In genomic region chr9:137068539-137069507, GRCh38 we compare ENCODE assay signal across 9 cellular contexts. TPM values are rescaled to one million over a fixed set of nuclear protein-coding genes. Genes with fewer than 3 reads are reported as not detected.
DNase-seq lines count a peak whose midpoint lies in the region; ATAC-seq and TF ChIP-seq lines count a peak whose summit lies in the region.
"Had no signal": no experiment of that assay in that cellular context is flagged by ENCODE, and none has a peak within 500 bp of the region (broad histone marks: within the 10 kb centered on the region; RNA-seq: fewer than 3 reads in every experiment).

No MANE protein-coding gene starts in this region.

- H3K9me3 ChIP-seq in spleen = no peaks in the 10 kb centered on the region

- H3K4me1 ChIP-seq in spleen = peaks cover 9 to 76% (median 38%) of the 10 kb centered on the region in 6 donors

- H3K4me3 Mint-ChIP-seq in activated T-cell treated with anti-CD3 and anti-CD28 coated beads, Interleukin-2, amount 50 U/mL, for 4 hours = peak overlapping the region; percentile 33

- H3K27ac ChIP-seq in RWPE1 (peak overlapping the region; percentile 85), spleen (no peak overlapping the region)

- no peaks in the 10 kb centered on the region for H3K9me3 Mint-ChIP-seq in activated T-cell treated with anti-CD3 and anti-CD28 coated beads, Interleukin-2, amount 50 U/mL, for 4 hours
- H3K9me3 Mint-ChIP-seq: CD8-positive, alpha-beta memory T cell had no signal

- no peak for TF ChIP-seq CTCF in RWPE1 (conservative IDR thresholded peaks at IDR 0.05; ENCODE audit: low read depth)
- TF ChIP-seq CTCF in fibroblast of mammary gland (conservative IDR thresholded peaks at IDR 0.05; ENCODE audit: control insufficient read depth, insufficient read depth, low read depth, low read length) = no peak
- no peak for TF ChIP-seq CTCF in spleen (IDR thresholded peaks at IDR 0.05 in 8 of 11, conservative IDR thresholded peaks at IDR 0.05 in 3 of 11)

- intact Hi-C loops in spleen (cut with DNase I; ENCODE audit: low total_unique reads) = loop anchor here (10.0 kb wide), 1 partner anchor 284 kb away; no protein-coding TSS in a partner anchor

- peaks cover 0 to 22% (median 7%) of the 10 kb centered on the region in 7 donors for H3K27me3 ChIP-seq in spleen (replicated peaks in 1 of 7)

- CTCF ChIA-PET in RWPE1 (lab: Yijun Ruan, JAX) = interaction anchor here (0.7 to 6.0 kb wide), 17 partner anchors 8 to 226 kb away, joined by 3 to 76 read pairs (median 10); partner anchors contain the start of genes ABCA2, MAN1B1, NPDC1 and UAP1L1

- no peak for TF ChIP-seq POLR2A in spleen (IDR thresholded peaks at IDR 0.05)

- peaks cover 17% of the 10 kb centered on the region for H3K4me1 Mint-ChIP-seq in activated T-cell treated with anti-CD3 and anti-CD28 coated beads, Interleukin-2, amount 50 U/mL, for 4 hours (ENCODE audit: low read depth)

- no peaks in the 10 kb centered on the region for H3K36me3 Mint-ChIP-seq in activated T-cell treated with anti-CD3 and anti-CD28 coated beads, Interleukin-2, amount 50 U/mL, for 4 hours (ENCODE audit: insufficient read depth)
- H3K36me3 Mint-ChIP-seq: CD8-positive, alpha-beta memory T cell had no signal

- POLR2A ChIA-PET in RWPE1 (lab: Yijun Ruan, JAX; ENCODE audit: low non-redundant PET) = interaction anchor here (0.5 to 2.4 kb wide), 3 partner anchors 14 to 46 kb away, joined by 3 to 15 read pairs (median 4); partner anchors contain the start of gene MAN1B1

- no peak for DNase-seq in activated T-cell treated with anti-CD3 and anti-CD28 coated beads, Interleukin-2, amount 50 U/mL, for 4 hours
- DNase-seq in activated T-cell treated with anti-CD3 and anti-CD28 coated beads for 4 hours = no peak
- no peak for DNase-seq in RWPE1 (ENCODE audit: low spot score)
- no peak for DNase-seq in fibroblast of mammary gland (ENCODE audit: low read depth)
- peak; percentile 78 for DNase-seq in spleen
- no peak for DNase-seq in NCI-H187 treated with DMSO at 0.1 percent for 48 hours (lab: John Stamatoyannopoulos, UW)
- DNase-seq: CD8-positive, alpha-beta memory T cell had no signal

- no peak for ATAC-seq in activated T-cell treated with anti-CD3 and anti-CD28 coated beads, Interleukin-2, amount 50 U/mL, for 4 hours
- ATAC-seq in HG03135 (IDR thresholded peaks at IDR 0.05; ENCODE audit: unreplicated experiment) (no peak), HG02884 (IDR thresholded peaks at IDR 0.05; ENCODE audit: unreplicated experiment) (no peak)

- H3K4me3 ChIP-seq in fibroblast of mammary gland (ENCODE audit: control insufficient read depth, low read depth, low read length) (peak overlapping the region; percentile 41), spleen (peak overlapping the region in 4 of 8 donors; percentile 1 to 84 (median 37))

- WGBS in spleen, 5 donors = 83 to 95% (median 92%) methylated on average over 10 to 17 of the region's 17 CpGs

- H3K36me3 ChIP-seq in spleen = peaks cover 0 to 5% (median 0%) of the 10 kb centered on the region in 6 donors

- H3K27me3 Mint-ChIP-seq in activated T-cell treated with anti-CD3 and anti-CD28 coated beads, Interleukin-2, amount 50 U/mL, for 4 hours (ENCODE audit: low read depth) = peaks cover 2% of the 10 kb centered on the region

RNA-seq across cellular contexts. Expression of gene SAPCD2, which starts 1.5 kb away (rescaled TPM):
- 1 to 10 TPM; 3.6 to 5.5 (median 4.6) TPM for total RNA-seq in activated T-cell treated with anti-CD3 and anti-CD28 coated beads, Interleukin-2, amount 50 U/mL, for 4 hours
- 1 to 10 TPM; 2.1 to 6.5 (median 3.0) TPM for total RNA-seq in spleen
- 1 to 10 TPM in 2 of 3 donors, under 1 TPM in 1; 0.76 to 2.5 (median 2.4) TPM for polyA plus RNA-seq in spleen

RNA-seq across cellular contexts. Expression of gene UAP1L1, which starts 8.5 kb away (rescaled TPM):
- 1 to 10 TPM; 5.6 to 8.4 (median 7.8) TPM for total RNA-seq in activated T-cell treated with anti-CD3 and anti-CD28 coated beads, Interleukin-2, amount 50 U/mL, for 4 hours
- 10 to 100 TPM; 19.5 to 35.9 (median 28.6) TPM for total RNA-seq in spleen
- 10 to 100 TPM; 12.5 to 29.7 (median 24.6) TPM for polyA plus RNA-seq in spleen

RNA-seq across cellular contexts. Expression of gene ENTPD2, which starts 15.0 kb away (rescaled TPM):
- total RNA-seq in activated T-cell treated with anti-CD3 and anti-CD28 coated beads, Interleukin-2, amount 50 U/mL, for 4 hours = under 1 TPM in 1 of 3 donors, not detected in 2; 0.34 TPM
- total RNA-seq in spleen = under 1 TPM in 2 of 7 donors, not detected in 5; 0.32 to 0.40 TPM
- under 1 TPM in 2 of 3 donors, not detected in 1; 0.11 to 0.58 TPM for polyA plus RNA-seq in spleen
- total RNA-seq: CD8-positive, alpha-beta memory T cell had no signal
- polyA plus RNA-seq: CD8-positive, alpha-beta memory T cell had no signal

RNA-seq across cellular contexts. Expression of gene MAN1B1, which starts 18.0 kb away (rescaled TPM):
- 10 to 100 TPM; 30.7 to 34.0 (median 33.5) TPM for total RNA-seq in activated T-cell treated with anti-CD3 and anti-CD28 coated beads, Interleukin-2, amount 50 U/mL, for 4 hours
- 10 to 100 TPM; 43.2 to 67.9 (median 51.7) TPM for total RNA-seq in spleen
- polyA plus RNA-seq in spleen = 100 to 1,000 TPM in 1 of 3 donors, 10 to 100 TPM in 2; 49.6 to 112 (median 90.0) TPM

RNA-seq across cellular contexts. Expression of gene NPDC1, which starts 22.8 kb away (rescaled TPM):
- total RNA-seq in activated T-cell treated with anti-CD3 and anti-CD28 coated beads, Interleukin-2, amount 50 U/mL, for 4 hours = 10 to 100 TPM; 15.1 to 33.0 (median 23.2) TPM
- total RNA-seq in spleen = 100 to 1,000 TPM in 5 of 7 donors, 10 to 100 TPM in 2; 86.3 to 197 (median 111) TPM
- 100 to 1,000 TPM; 104 to 358 (median 256) TPM for polyA plus RNA-seq in spleen
